14 cellular contexts compared by ENCODE assay signal in genomic region chr16:58034128-58034685, GRCh38. TPM values are rescaled to one million over a fixed set of nuclear protein-coding genes. Genes with fewer than 3 reads are reported as not detected.
DNase-seq lines count a peak whose midpoint lies in the region; ATAC-seq and TF ChIP-seq lines count a peak whose summit lies in the region.
"Had no signal": no experiment of that assay in that cellular context is flagged by ENCODE, and none has a peak within 500 bp of the region (broad histone marks: within the 10 kb centered on the region; RNA-seq: fewer than 3 reads in every experiment).

No MANE protein-coding gene starts in this region.

- CTCF ChIA-PET in activated CD4-positive, alpha-beta memory T cell treated with anti-CD3 and anti-CD28 coated beads, Interleukin-2, amount 10 ng/mL, durations not matched to agents 7 days and 5 days (lab: Charles Lee), result no interaction called here

- H3K4me3 ChIP-seq in body of pancreas (no peak overlapping the region), MM.1S (ENCODE audit: low read length) (no peak overlapping the region)
- H3K4me3 ChIP-seq: HAP-1 had no signal

- no peaks in the 10 kb centered on the region for H3K9me3 ChIP-seq in body of pancreas
- H3K9me3 ChIP-seq in MM.1S (replicated peaks; ENCODE audit: insufficient read depth, low read length), result no peaks in the 10 kb centered on the region
- H3K9me3 ChIP-seq: HAP-1 had no signal

- no peak overlapping the region for H3K27ac Mint-ChIP-seq in neural crest cell (ENCODE audit: unreplicated experiment)
- H3K27ac Mint-ChIP-seq in activated CD4-positive, alpha-beta memory T cell treated with anti-CD3 and anti-CD28 coated beads, Interleukin-2, amount 10 ng/mL, durations not matched to agents 7 days and 5 days, result no peak overlapping the region
- H3K27ac Mint-ChIP-seq in activated T-cell treated with anti-CD3 and anti-CD28 coated beads, Interleukin-2, amount 50 U/mL, for 24 hours, result no peak overlapping the region
- H3K27ac Mint-ChIP-seq: CD4-positive, alpha-beta T cell had no signal

- peak overlapping the region in 3 of 4 donors; percentile 53 to 91 (median 74) for H3K27ac ChIP-seq in body of pancreas
- H3K27ac ChIP-seq in MM.1S (ENCODE audit: low read length), result no peak overlapping the region

- H3K9me3 Mint-ChIP-seq in neural crest cell, result no peaks in the 10 kb centered on the region
- H3K9me3 Mint-ChIP-seq in activated CD4-positive, alpha-beta memory T cell treated with anti-CD3 and anti-CD28 coated beads, Interleukin-2, amount 10 ng/mL, durations not matched to agents 7 days and 5 days, result no peaks in the 10 kb centered on the region
- H3K9me3 Mint-ChIP-seq in activated T-cell treated with anti-CD3 and anti-CD28 coated beads, Interleukin-2, amount 50 U/mL, for 24 hours, result no peaks in the 10 kb centered on the region
- H3K9me3 Mint-ChIP-seq: CD4-positive, alpha-beta T cell had no signal

- no peak overlapping the region for H3K9ac ChIP-seq in MM.1S (ENCODE audit: low read length)

- intact Hi-C loops in body of pancreas (cut with DNase I), result no loop called here

- no peaks in the 10 kb centered on the region for H3K79me2 ChIP-seq in MM.1S (ENCODE audit: low read length)

- no peak overlapping the region for H3K4me2 ChIP-seq in MM.1S (ENCODE audit: low read depth, low read length)

- ATAC-seq in body of pancreas, result no peak
- ATAC-seq: PC-3 had no signal

- peaks cover 75% of the 10 kb centered on the region for H3K4me1 ChIP-seq in body of pancreas
- no peaks in the 10 kb centered on the region for H3K4me1 ChIP-seq in MM.1S (ENCODE audit: low read length)
- H3K4me1 ChIP-seq: HAP-1 had no signal

- peak overlapping the region; percentile 73 for H3K4me3 Mint-ChIP-seq in neural crest cell
- no peak overlapping the region for H3K4me3 Mint-ChIP-seq in activated CD4-positive, alpha-beta memory T cell treated with anti-CD3 and anti-CD28 coated beads, Interleukin-2, amount 10 ng/mL, durations not matched to agents 7 days and 5 days
- H3K4me3 Mint-ChIP-seq in activated T-cell treated with anti-CD3 and anti-CD28 coated beads, Interleukin-2, amount 50 U/mL, for 24 hours, result no peak overlapping the region
- H3K4me3 Mint-ChIP-seq: CD4-positive, alpha-beta T cell had no signal

- H2AFZ ChIP-seq in MM.1S (ENCODE audit: low read length), result no peak overlapping the region

- DNase-seq in 8988T (peak; percentile 35), GM13976 (ENCODE audit: low spot score) (peak; percentile 20), body of pancreas (no peak), neural crest cell (ENCODE audit: low read depth, low spot score) (no peak), MM.1S (no peak)
- no peak for DNase-seq in activated CD4-positive, alpha-beta memory T cell treated with anti-CD3 and anti-CD28 coated beads, Interleukin-2, amount 10 ng/mL, durations not matched to agents 7 days and 5 days
- no peak for DNase-seq in activated T-cell treated with anti-CD3 and anti-CD28 coated beads, Interleukin-2, amount 50 U/mL, for 24 hours
- DNase-seq: CD4-positive, alpha-beta T cell; DMS53; Kasumi-1; NCI-H1105 treated with DMSO at 0.1 percent for 48 hours; NCI-H187; PC-3 had no signal

- H3K36me3 ChIP-seq in body of pancreas (replicated peaks in 1 of 2; ENCODE audit: insufficient read depth in 1 of 2, low read depth in 2 of 2) (no peaks in the 10 kb centered on the region), MM.1S (replicated peaks; ENCODE audit: insufficient read depth, low read length) (no peaks in the 10 kb centered on the region)
- H3K36me3 ChIP-seq: HAP-1 had no signal

- H3K4me1 Mint-ChIP-seq in neural crest cell, result peaks cover 23% of the 10 kb centered on the region
- H3K4me1 Mint-ChIP-seq in activated CD4-positive, alpha-beta memory T cell treated with anti-CD3 and anti-CD28 coated beads, Interleukin-2, amount 10 ng/mL, durations not matched to agents 7 days and 5 days, result no peaks in the 10 kb centered on the region
- H3K4me1 Mint-ChIP-seq in activated T-cell treated with anti-CD3 and anti-CD28 coated beads, Interleukin-2, amount 50 U/mL, for 24 hours (ENCODE audit: low read depth), result no peaks in the 10 kb centered on the region

- H3K27me3 ChIP-seq in body of pancreas (no peaks in the 10 kb centered on the region), MM.1S (replicated peaks; ENCODE audit: insufficient read depth, low read length) (no peaks in the 10 kb centered on the region)

- TF ChIP-seq CTCF in GM13976 (IDR thresholded peaks at IDR 0.05; ENCODE audit: borderline replicate concordance, control extremely low read depth, extremely low read depth, insufficient read depth, missing control alignments) (no peak), body of pancreas (IDR thresholded peaks at IDR 0.05) (no peak), neural crest cell (conservative IDR thresholded peaks at IDR 0.05) (no peak), MM.1S (IDR thresholded peaks at IDR 0.05; ENCODE audit: low read length) (no peak)

- no peak for TF ChIP-seq POLR2A in body of pancreas (IDR thresholded peaks at IDR 0.05)

- POLR2A ChIA-PET in activated CD4-positive, alpha-beta memory T cell treated with anti-CD3 and anti-CD28 coated beads, Interleukin-2, amount 10 ng/mL, durations not matched to agents 7 days and 5 days (lab: Charles Lee), result no interaction called here

- H3F3A ChIP-seq in MM.1S (ENCODE audit: insufficient read depth, low read length), result no peaks in the 10 kb centered on the region

- WGBS in body of pancreas, 2 donors, result 73 to 100% methylated on average over 1 to 14 of the region's 14 CpGs

- in situ Hi-C loops in GM13976 (cut with MboI; ENCODE audit: low sequenced_read_pairs, unreplicated experiment), result no loop called here

- no peaks in the 10 kb centered on the region for H4K20me1 ChIP-seq in MM.1S (ENCODE audit: insufficient read depth, low read length)

- peaks cover 7% of the 10 kb centered on the region for H3K36me3 Mint-ChIP-seq in neural crest cell (ENCODE audit: low read depth)
- H3K36me3 Mint-ChIP-seq in activated CD4-positive, alpha-beta memory T cell treated with anti-CD3 and anti-CD28 coated beads, Interleukin-2, amount 10 ng/mL, durations not matched to agents 7 days and 5 days (ENCODE audit: low read depth), result no peaks in the 10 kb centered on the region
- no peaks in the 10 kb centered on the region for H3K36me3 Mint-ChIP-seq in activated T-cell treated with anti-CD3 and anti-CD28 coated beads, Interleukin-2, amount 50 U/mL, for 24 hours (ENCODE audit: low read depth)

- H3K9me2 ChIP-seq in MM.1S (replicated peaks; ENCODE audit: insufficient read depth, low read length), result no peaks in the 10 kb centered on the region

- peaks cover 6% of the 10 kb centered on the region for H3K27me3 Mint-ChIP-seq in neural crest cell (ENCODE audit: low read depth)
- peaks cover 5% of the 10 kb centered on the region for H3K27me3 Mint-ChIP-seq in activated CD4-positive, alpha-beta memory T cell treated with anti-CD3 and anti-CD28 coated beads, Interleukin-2, amount 10 ng/mL, durations not matched to agents 7 days and 5 days
- H3K27me3 Mint-ChIP-seq in activated T-cell treated with anti-CD3 and anti-CD28 coated beads, Interleukin-2, amount 50 U/mL, for 24 hours, result no peaks in the 10 kb centered on the region
- H3K27me3 Mint-ChIP-seq: CD4-positive, alpha-beta T cell had no signal

RNA-seq across cellular contexts. Expression of gene MMP15, which starts 8.7 kb away (rescaled TPM):
- total RNA-seq in body of pancreas (10 to 100 TPM; 22.3 to 35.3 TPM), neural crest cell (36.6 and 38.9 TPM in 2 replicates)
- total RNA-seq in activated CD4-positive, alpha-beta memory T cell treated with anti-CD3 and anti-CD28 coated beads, Interleukin-2, amount 10 ng/mL, durations not matched to agents 7 days and 5 days, result 1 to 10 TPM in 1 of 2 experiments, under 1 TPM in 1; 0.68 to 1.1 TPM

RNA-seq across cellular contexts. Expression of gene USB1, which starts 33.0 kb away (rescaled TPM):
- 10 to 100 TPM; 22.4 to 46.7 TPM for total RNA-seq in body of pancreas
- total RNA-seq in neural crest cell, result 74.8 and 77.5 TPM in 2 replicates
- total RNA-seq in activated CD4-positive, alpha-beta memory T cell treated with anti-CD3 and anti-CD28 coated beads, Interleukin-2, amount 10 ng/mL, durations not matched to agents 7 days and 5 days, result 10 to 100 TPM; 48.4 to 54.2 TPM

RNA-seq across cellular contexts. Expression of gene ZNF319, which starts 33.7 kb away (rescaled TPM):
- total RNA-seq in body of pancreas (1 to 10 TPM; 3.3 to 4.7 TPM), neural crest cell (13.9 and 15.5 TPM in 2 replicates)
- 10 to 100 TPM; 19.8 to 20.2 TPM for total RNA-seq in activated CD4-positive, alpha-beta memory T cell treated with anti-CD3 and anti-CD28 coated beads, Interleukin-2, amount 10 ng/mL, durations not matched to agents 7 days and 5 days

Comparison
In these comparisons a context has a peak if more than half of its experiments do, and no peak if none do; other contexts are left out.
1. DNase-seq: peak in 8988T (single experiment) and GM13976 (single experiment); none in body of pancreas (0 of 4), neural crest cell (single experiment), MM.1S (single experiment), activated CD4-positive, alpha-beta memory T cell treated with anti-CD3 and anti-CD28 coated beads, Interleukin-2, amount 10 ng/mL, durations not matched to agents 7 days and 5 days (single experiment) and activated T-cell treated with anti-CD3 and anti-CD28 coated beads, Interleukin-2, amount 50 U/mL, for 24 hours (single experiment).
2. RNA of gene MMP15, which starts 8.7 kb away (total RNA-seq): 36.6 to 38.9 TPM in neural crest cell and 22.3 to 35.3 TPM in body of pancreas; 0.68 to 1.1 TPM in activated CD4-positive, alpha-beta memory T cell treated with anti-CD3 and anti-CD28 coated beads, Interleukin-2, amount 10 ng/mL, durations not matched to agents 7 days and 5 days; every median in the first group is over 10 times any median in the second.